ENCODE assay signal across 12 cellular contexts in genomic region chr9:32427111-32427873, GRCh38. TPM values are rescaled to one million over a fixed set of nuclear protein-coding genes. Genes with fewer than 3 reads are reported as not detected.
A peak's percentile ranks its signal among the peaks of the same experiment; 100 is the strongest.
DNase-seq lines count a peak whose midpoint lies in the region; ATAC-seq and TF ChIP-seq lines count a peak whose summit lies in the region.
"Had no signal": no experiment of that assay in that cellular context is flagged by ENCODE, and none has a peak within 500 bp of the region (broad histone marks: within the 10 kb centered on the region; RNA-seq: fewer than 3 reads in every experiment).

No MANE protein-coding gene starts in this region.

- POLR2A ChIA-PET in RWPE1 (lab: Yijun Ruan, JAX; ENCODE audit: low non-redundant PET) = no interaction called here

- H3K9me3 ChIP-seq in heart left ventricle (no peaks in the 10 kb centered on the region), left ventricle myocardium inferior (replicated peaks) (no peaks in the 10 kb centered on the region), left lung (no peaks in the 10 kb centered on the region), transverse colon (no peaks in the 10 kb centered on the region)

- no peak for DNase-seq in heart left ventricle
- DNase-seq in left ventricle myocardium inferior = no peak
- peak; percentile 9 for DNase-seq in astrocyte of the spinal cord (ENCODE audit: low read depth, low spot score)
- no peak for DNase-seq in left lung
- DNase-seq in transverse colon = peak; percentile 28
- DNase-seq in RWPE1 (ENCODE audit: low spot score) = no peak
- no peak for DNase-seq in NCI-H748 treated with DMSO at 0.1 percent for 48 hours (lab: John Stamatoyannopoulos, UW)
- DNase-seq: activated T-cell treated with anti-CD3 and anti-CD28 coated beads, Interleukin-2, amount 50 U/mL, for 48 hours; AML-193; effector memory CD8-positive, alpha-beta T cell; NCI-H446 had no signal

- 65 to 83% (median 74%) methylated on average over 8 of the region's 8 CpGs for WGBS in heart left ventricle, 4 donors
- WGBS in transverse colon (ENCODE audit: low coverage in 1 of 2), 2 donors = 47 to 56% methylated on average over 8 of the region's 8 CpGs

- intact Hi-C loops in heart left ventricle (cut with DNase I) (loop anchor here in 1 of 10 donors (5.0 kb wide), 1 partner anchor 45 kb away; the partner anchor contains the start of gene ACO1), left ventricle myocardium inferior (cut with micrococcal nuclease) (no loop called here), left lung (cut with DNase I) (no loop called here), transverse colon (cut with DNase I; ENCODE audit: low total_unique reads) (no loop called here)

- H3K27ac ChIP-seq in heart left ventricle (no peak overlapping the region), left ventricle myocardium inferior (replicated peaks) (no peak overlapping the region), left lung (peak overlapping the region in 1 of 2 donors; percentile 0), transverse colon (peak overlapping the region in 2 of 4 donors; percentile 25 to 55), RWPE1 (no peak overlapping the region)

- no peak for TF ChIP-seq POLR2A in heart left ventricle (IDR thresholded peaks at IDR 0.05)
- no peak for TF ChIP-seq POLR2A in transverse colon (IDR thresholded peaks at IDR 0.05)

- H3K27me3 ChIP-seq in heart left ventricle = no peaks in the 10 kb centered on the region
- no peaks in the 10 kb centered on the region for H3K27me3 ChIP-seq in left ventricle myocardium inferior (ENCODE audit: low read depth)
- H3K27me3 ChIP-seq in left lung = no peaks in the 10 kb centered on the region
- H3K27me3 ChIP-seq in transverse colon = no peaks in the 10 kb centered on the region

- in situ Hi-C loops in astrocyte of the spinal cord (cut with HindIII; ENCODE audit: low sequenced_read_pairs) = no loop called here
- in situ Hi-C loops in transverse colon (cut with MboI; ENCODE audit: low pct_ligation_motif_present in 1 of 4, low pct_unique_long_range_greater_than_20kb in 1 of 4, low sequenced_read_pairs in 3 of 4) = no loop called here

- CTCF ChIA-PET in RWPE1 (lab: Yijun Ruan, JAX) = interaction anchor here (0.6 to 1.0 kb wide), 2 partner anchors 49 to 427 kb away, joined by 3 to 5 read pairs; no protein-coding TSS in a partner anchor

- H3K4me1 ChIP-seq in heart left ventricle = peaks cover 0 to 5% (median 0%) of the 10 kb centered on the region in 12 donors
- peaks cover 14% of the 10 kb centered on the region for H3K4me1 ChIP-seq in left ventricle myocardium inferior
- no peaks in the 10 kb centered on the region for H3K4me1 ChIP-seq in left lung
- peaks cover 0 to 16% (median 5%) of the 10 kb centered on the region in 4 donors for H3K4me1 ChIP-seq in transverse colon

- no peak for TF ChIP-seq CTCF in heart left ventricle (IDR thresholded peaks at IDR 0.05)
- no peak for TF ChIP-seq CTCF in left ventricle myocardium inferior (IDR thresholded peaks at IDR 0.05; ENCODE audit: borderline replicate concordance)
- TF ChIP-seq CTCF in astrocyte of the spinal cord (IDR thresholded peaks at IDR 0.05; ENCODE audit: low read depth, low read length) = no peak
- TF ChIP-seq CTCF in left lung (IDR thresholded peaks at IDR 0.05) = no peak
- TF ChIP-seq CTCF in transverse colon (IDR thresholded peaks at IDR 0.05) = no peak
- no peak for TF ChIP-seq CTCF in RWPE1 (conservative IDR thresholded peaks at IDR 0.05; ENCODE audit: low read depth)

- peak in 3 of 4 donors; percentile 13 to 41 (median 22) for ATAC-seq in heart left ventricle
- peak; percentile 65 for ATAC-seq in left lung
- ATAC-seq in SK-N-SH treated with all-trans-retinoic acid at 6 μM for 48 hours = no peak
- ATAC-seq: effector memory CD8-positive, alpha-beta T cell had no signal

- peaks cover 0 to 100% (median 87%) of the 10 kb centered on the region in 9 donors for H3K36me3 ChIP-seq in heart left ventricle
- peaks cover 94% of the 10 kb centered on the region for H3K36me3 ChIP-seq in left ventricle myocardium inferior
- H3K36me3 ChIP-seq in left lung = peaks cover 0 to 64% of the 10 kb centered on the region in 2 donors
- peaks cover 0 to 18% (median 7%) of the 10 kb centered on the region in 4 donors for H3K36me3 ChIP-seq in transverse colon

- TF ChIP-seq EP300 in transverse colon (IDR thresholded peaks at IDR 0.05; ENCODE audit: low read depth) = no peak

- no peak overlapping the region for H3K4me3 ChIP-seq in heart left ventricle
- no peak overlapping the region for H3K4me3 ChIP-seq in left ventricle myocardium inferior
- no peak overlapping the region for H3K4me3 ChIP-seq in astrocyte of the spinal cord (ENCODE audit: low read depth, low read length)
- H3K4me3 ChIP-seq in left lung = no peak overlapping the region
- H3K4me3 ChIP-seq in transverse colon = no peak overlapping the region

TF ChIP-seq in SK-N-SH treated with all-trans-retinoic acid at 6 μM for 48 hours, 23 proteins besides CTCF, POLR2A, EP300 and RAD21 (continues in another document):
- TF ChIP-seq PPARA (CRISPR knock-in tag; IDR thresholded peaks at IDR 0.05; ENCODE audit: borderline replicate concordance) (no peak), ESRRG (CRISPR knock-in tag; IDR thresholded peaks at IDR 0.05) (no peak), CSRNP3 (CRISPR knock-in tag; IDR thresholded peaks at IDR 0.05) (no peak), SNAI2 (CRISPR knock-in tag; IDR thresholded peaks at IDR 0.05) (no peak), TSHZ2 (CRISPR knock-in tag; IDR thresholded peaks at IDR 0.05) (no peak), ZFP3 (CRISPR knock-in tag; IDR thresholded peaks at IDR 0.05) (no peak), RARB (CRISPR knock-in tag; IDR thresholded peaks at IDR 0.05) (no peak), ZFP30 (CRISPR knock-in tag; IDR thresholded peaks at IDR 0.05) (no peak), ZNF70 (CRISPR knock-in tag; IDR thresholded peaks at IDR 0.05) (no peak), GLIS3 (CRISPR knock-in tag; IDR thresholded peaks at IDR 0.05) (no peak), ISL1 (CRISPR knock-in tag; IDR thresholded peaks at IDR 0.05) (no peak), CREB5 (CRISPR knock-in tag; IDR thresholded peaks at IDR 0.05; ENCODE audit: low read depth) (no peak), ARNTL (CRISPR knock-in tag; IDR thresholded peaks at IDR 0.05; ENCODE audit: borderline replicate concordance, low read depth) (no peak), TCF4 (CRISPR knock-in tag; IDR thresholded peaks at IDR 0.05; ENCODE audit: borderline replicate concordance) (no peak)

RNA-seq across cellular contexts. Expression of gene ACO1, which starts 42.8 kb away (rescaled TPM):
- total RNA-seq in heart left ventricle (10 to 100 TPM; 44.5 to 68.3 (median 63.3) TPM), left ventricle myocardium inferior (62.7 TPM), left lung (10 to 100 TPM; 40.2 to 45.1 TPM), transverse colon (10 to 100 TPM; 10.1 to 34.5 (median 27.3) TPM)
- polyA plus RNA-seq in heart left ventricle = 10 to 100 TPM; 17.6 to 36.3 TPM

Comparison
In these comparisons a context has a peak if more than half of its experiments do, and no peak if none do; other contexts are left out.
1. DNase-seq: peak in astrocyte of the spinal cord (single experiment) and transverse colon (single experiment); none in heart left ventricle (0 of 5), left ventricle myocardium inferior (single experiment), left lung (0 of 2), RWPE1 (single experiment) and NCI-H748 treated with DMSO at 0.1 percent for 48 hours (single experiment).